Comparison of ENCODE assay signal across 15 cellular contexts in genomic region chr4:59570850-59571476, GRCh38.
DNase-seq lines count a peak whose midpoint lies in the region; ATAC-seq and TF ChIP-seq lines count a peak whose summit lies in the region.
"Had no signal": no experiment of that assay in that cellular context is flagged by ENCODE, and none has a peak within 500 bp of the region (broad histone marks: within the 10 kb centered on the region; RNA-seq: fewer than 3 reads in every experiment).

No MANE protein-coding gene starts in this region.

- H3K27ac ChIP-seq in MM.1S (ENCODE audit: low read length) = peak overlapping the region; percentile 66; the same call in 1 of the 2 replicates
- no peak overlapping the region for H3K27ac ChIP-seq in body of pancreas
- H3K27ac ChIP-seq: colonic mucosa, transverse colon had no signal

- no peak overlapping the region for H3K9ac ChIP-seq in MM.1S (ENCODE audit: low read length)

- 21 to 32% methylated on average over 2 of the region's 2 CpGs for WGBS in body of pancreas, 2 donors

- no peaks in the 10 kb centered on the region for H3K9me2 ChIP-seq in MM.1S (replicated peaks; ENCODE audit: insufficient read depth, low read length)

- peak; percentile 95 for ATAC-seq in GM18499 (IDR thresholded peaks at IDR 0.05; ENCODE audit: insufficient read depth, unreplicated experiment)
- peak; percentile 74 for ATAC-seq in GM19452 (IDR thresholded peaks at IDR 0.05; ENCODE audit: unreplicated experiment)
- ATAC-seq in HG02938 (IDR thresholded peaks at IDR 0.05; ENCODE audit: unreplicated experiment) = peak; percentile 51
- ATAC-seq in body of pancreas = no peak
- ATAC-seq in left colon = no peak
- ATAC-seq: naive thymus-derived CD8-positive, alpha-beta T cell; T-cell had no signal

- H3K4me3 ChIP-seq in MM.1S (ENCODE audit: low read length) (peak overlapping the region; percentile 19; the same call in 1 of the 2 replicates), body of pancreas (no peak overlapping the region)
- H3K4me3 ChIP-seq: colonic mucosa, transverse colon had no signal

- H3K36me3 ChIP-seq in MM.1S (replicated peaks; ENCODE audit: insufficient read depth, low read length) (no peaks in the 10 kb centered on the region), body of pancreas (replicated peaks in 1 of 2; ENCODE audit: insufficient read depth in 1 of 2, low read depth in 2 of 2) (no peaks in the 10 kb centered on the region)
- H3K36me3 ChIP-seq: colonic mucosa, transverse colon had no signal

- H4K20me1 ChIP-seq in MM.1S (ENCODE audit: insufficient read depth, low read length) = no peaks in the 10 kb centered on the region

- H3K27me3 ChIP-seq in MM.1S (replicated peaks; ENCODE audit: insufficient read depth, low read length) (no peaks in the 10 kb centered on the region), body of pancreas (no peaks in the 10 kb centered on the region)
- H3K27me3 ChIP-seq: colonic mucosa, transverse colon had no signal

- peak; percentile 55 for DNase-seq in MM.1S
- DNase-seq in body of pancreas = no peak
- no peak for DNase-seq in mucosa of gallbladder (ENCODE audit: low spot score)
- DNase-seq in NCI-H748 treated with DMSO at 0.1 percent for 48 hours (lab: John Stamatoyannopoulos, UW) = no peak
- no peak for DNase-seq in left colon
- DNase-seq: activated CD4-positive, alpha-beta memory T cell treated with anti-CD3 and anti-CD28 coated beads, Interleukin-2, amount 10 ng/mL, durations not matched to agents 7 days and 5 days; colonic mucosa; kidney; naive thymus-derived CD8-positive, alpha-beta T cell; NCI-H526 treated with DMSO at 0.1 percent for 48 hours; T-cell; transverse colon had no signal

- H3K9me3 ChIP-seq in MM.1S (replicated peaks; ENCODE audit: insufficient read depth, low read length) = no peaks in the 10 kb centered on the region
- H3K9me3 ChIP-seq in body of pancreas = no peaks in the 10 kb centered on the region
- H3K9me3 ChIP-seq: colonic mucosa, transverse colon had no signal

- TF ChIP-seq CTCF in MM.1S (IDR thresholded peaks at IDR 0.05; ENCODE audit: low read length) (no peak), body of pancreas (IDR thresholded peaks at IDR 0.05) (no peak)

- H3K79me2 ChIP-seq in MM.1S (ENCODE audit: low read length) = no peaks in the 10 kb centered on the region

- intact Hi-C loops in body of pancreas (cut with DNase I) (no loop called here), left colon (cut with DNase I, micrococcal nuclease) (no loop called here)

- no peaks in the 10 kb centered on the region for H3F3A ChIP-seq in MM.1S (ENCODE audit: insufficient read depth, low read length)

- H3K4me1 ChIP-seq in MM.1S (ENCODE audit: low read length) (peaks cover 10% of the 10 kb centered on the region; the same call in 1 of the 2 replicates), body of pancreas (no peaks in the 10 kb centered on the region)
- H3K4me1 ChIP-seq: colonic mucosa had no signal

- H3K4me2 ChIP-seq in MM.1S (ENCODE audit: low read depth, low read length) = peak overlapping the region; percentile 56; the same call in 1 of the 2 replicates

- H2AFZ ChIP-seq in MM.1S (ENCODE audit: low read length) = peak overlapping the region; percentile 44; the same call in 1 of the 2 replicates

- no peak for TF ChIP-seq POLR2A in body of pancreas (IDR thresholded peaks at IDR 0.05)

Comparison
In these comparisons a context has a peak if more than half of its experiments do, and no peak if none do; other contexts are left out.
1. ATAC-seq: peak in GM18499 (single experiment), GM19452 (single experiment) and HG02938 (single experiment); none in body of pancreas (single experiment) and left colon (single experiment).